In the genomic region with DNA sequence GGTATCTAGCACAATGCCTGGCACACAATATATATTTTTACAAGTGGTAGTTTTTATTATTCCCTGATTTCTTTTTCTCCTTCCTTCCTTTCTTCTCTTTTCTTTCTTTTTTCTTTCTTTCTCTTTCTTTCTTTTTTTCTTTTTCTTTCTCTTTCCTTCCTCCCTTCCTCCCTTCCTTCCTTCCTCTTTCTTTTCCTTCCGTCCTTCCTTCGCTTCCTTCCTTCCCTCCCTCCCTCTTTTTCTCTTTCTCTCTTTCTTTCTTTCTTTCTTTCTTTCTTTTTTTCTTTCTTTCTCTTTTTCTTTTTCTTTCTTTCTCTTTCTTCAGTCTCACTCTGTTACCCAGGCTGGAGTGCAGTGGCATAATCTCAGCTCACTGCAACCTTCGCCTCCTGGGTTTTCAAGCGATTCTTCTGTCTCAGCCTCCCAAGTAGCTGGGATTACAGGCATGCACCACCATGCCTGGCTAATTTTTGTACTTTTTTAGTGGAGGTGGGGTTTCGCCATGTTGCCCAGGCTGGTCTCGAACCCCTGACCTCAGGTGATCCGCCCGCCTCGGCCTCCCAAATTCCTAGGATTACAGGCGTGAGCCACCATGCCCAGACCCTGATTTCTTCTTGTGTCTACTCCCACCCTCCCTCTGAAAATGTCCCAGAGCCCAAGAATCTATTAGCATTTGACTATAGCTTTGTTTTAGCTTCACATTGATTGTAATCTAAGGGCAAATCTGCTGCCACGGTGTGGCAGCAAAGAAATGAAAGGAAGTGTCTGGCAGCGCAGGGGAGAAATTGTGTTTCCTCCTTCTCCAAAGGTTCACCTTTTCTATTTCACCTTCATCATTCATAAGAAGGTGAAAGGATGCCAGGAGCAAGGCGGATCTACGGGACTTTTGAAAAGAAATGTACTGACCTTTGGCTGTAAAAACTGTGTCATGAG, we compare ENCODE assay signal across 11 cellular contexts. TPM values are rescaled to one million over a fixed set of nuclear protein-coding genes. Genes with fewer than 3 reads are reported as not detected.
DNase-seq lines count a peak whose midpoint lies in the region; ATAC-seq, FAIRE-seq and TF ChIP-seq lines count a peak whose summit lies in the region.
"Had no signal": no experiment of that assay in that cellular context is flagged by ENCODE, and none has a peak within 500 bp of the region (broad histone marks: within the 10 kb centered on the region; RNA-seq: fewer than 3 reads in every experiment).

No MANE protein-coding gene starts in this region.

- no peaks in the 10 kb centered on the region for H3K4me1 ChIP-seq in small intestine (ENCODE audit: control insufficient read depth in 2 of 2, insufficient read depth in 1 of 2, low read depth in 1 of 2, low read length in 1 of 2)
- H3K4me1 ChIP-seq: SJSA1 had no signal

- H3K36me3 ChIP-seq in small intestine (ENCODE audit: control insufficient read depth in 2 of 2, insufficient read depth in 2 of 2, low read length in 2 of 2) = no peaks in the 10 kb centered on the region
- H3K36me3 ChIP-seq: SJSA1 had no signal

- WGBS in small intestine, 3 donors = 66 to 71% (median 70%) methylated on average over 14 of the region's 14 CpGs

- H3K27ac ChIP-seq in skin epidermis (peak overlapping the region in 12 of 21 experiments; percentile 13 to 59 (median 38)), small intestine (ENCODE audit: low read depth in 1 of 2, low read length in 1 of 2) (no peak overlapping the region)
- H3K27ac ChIP-seq: SJSA1 had no signal

- no peak for FAIRE-seq in small intestine (lab: Jason Lieb, UNC)

- ATAC-seq in GM19324 (IDR thresholded peaks at IDR 0.05; ENCODE audit: low FRiP score, unreplicated experiment) (peak; percentile 45), HG03159 (IDR thresholded peaks at IDR 0.05; ENCODE audit: unreplicated experiment) (peak; percentile 36), GM21737 (IDR thresholded peaks at IDR 0.05; ENCODE audit: unreplicated experiment) (no peak)

- TF ChIP-seq CTCF in choroid plexus epithelial cell (conservative IDR thresholded peaks at IDR 0.05; ENCODE audit: low read depth, low read length) = peak; percentile 23

- H3K9me3 ChIP-seq in small intestine (ENCODE audit: control insufficient read depth, low read depth) = no peaks in the 10 kb centered on the region
- H3K9me3 ChIP-seq: SJSA1 had no signal

- H3K4me3 ChIP-seq in choroid plexus epithelial cell (ENCODE audit: low read depth, low read length) (no peak overlapping the region), skin epidermis (peak overlapping the region in 1 of 7 experiments; percentile 4), small intestine (ENCODE audit: low read depth in 1 of 2, low read length in 2 of 2) (no peak overlapping the region)
- H3K4me3 ChIP-seq: SJSA1 had no signal

- DNase-seq in choroid plexus epithelial cell (ENCODE audit: low read depth) (no peak), small intestine (no peak), NCI-H2081 (lab: John Stamatoyannopoulos, UW) (no peak), SW 1271 (lab: John Stamatoyannopoulos, UW) (no peak)
- DNase-seq: activated naive CD4-positive, alpha-beta T cell; stimulated activated CD4-positive, alpha-beta T cell treated with anti-CD3 and anti-CD28 coated beads, Interleukin-4, amount 100 ng/mL, for 1 hour had no signal

- H3K27me3 ChIP-seq in small intestine (ENCODE audit: control insufficient read depth in 2 of 2, insufficient read depth in 2 of 2, low read length in 2 of 2) = no peaks in the 10 kb centered on the region
- H3K27me3 ChIP-seq: SJSA1 had no signal

RNA-seq across cellular contexts. Expression of a gene that starts 19.9 kb away (rescaled TPM):
- 10 to 100 TPM in 2 of 3 donors, 1 to 10 TPM in 1; 7.8 to 11.4 (median 11.2) TPM for polyA plus RNA-seq in small intestine

RNA-seq across cellular contexts. Expression of a gene that starts 47.5 kb away (rescaled TPM):
- 10 to 100 TPM in 1 of 3 donors, 1 to 10 TPM in 2; 8.4 to 12.5 (median 8.5) TPM for polyA plus RNA-seq in small intestine

RNA-seq across cellular contexts. Expression of a gene that starts 47.6 kb away (rescaled TPM):
- polyA plus RNA-seq in small intestine = 1 to 10 TPM in 2 of 3 donors, under 1 TPM in 1; 0.54 to 3.9 (median 2.0) TPM

Comparison
In these comparisons a context has a peak if more than half of its experiments do, and no peak if none do; other contexts are left out.
1. H3K27ac ChIP-seq: peak in skin epidermis (12 of 21); none in small intestine (0 of 2).